Comparison of ENCODE assay signal across 1 cellular context in the genomic region with DNA sequence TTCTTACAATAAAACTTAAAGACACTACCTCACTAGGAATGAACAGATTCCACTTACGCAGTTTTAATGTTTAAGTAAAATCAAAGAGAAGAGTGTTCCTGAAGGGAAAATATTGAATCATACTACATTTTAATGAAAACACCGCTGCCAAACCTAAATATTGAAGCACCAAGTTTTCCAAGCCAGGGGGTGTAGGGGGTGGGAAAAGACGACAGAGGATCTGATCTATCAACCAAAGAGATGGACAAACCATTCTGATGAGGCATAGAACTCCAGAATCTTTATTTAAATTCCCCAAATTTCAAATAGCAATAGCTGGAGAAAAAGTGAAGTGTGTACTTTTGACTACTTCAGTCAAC.
A peak's percentile ranks its signal among the peaks of the same experiment; 100 is the strongest.
TF ChIP-seq lines count a peak whose summit lies in the region.

No MANE protein-coding gene starts in this region.

TF ChIP-seq in K562, 482 proteins besides CTCF, POLR2A, EP300 and RAD21:
- TF ChIP-seq AFF4 (CRISPR knock-in tag; IDR thresholded peaks at IDR 0.05) (peak; percentile 25; the same call in 1 of the 2 replicates), ZNF696 (CRISPR knock-in tag; conservative IDR thresholded peaks at IDR 0.05) (0 out of 2 replicates have a peak, but pooled peaks have one; percentile 41), NR3C1 (CRISPR knock-in tag; IDR thresholded peaks at IDR 0.05) (0 out of 2 replicates have a peak, but pooled peaks have one; percentile 13), CSDE1 (IDR thresholded peaks at IDR 0.05) (0 out of 4 replicates have a peak, but pooled peaks of 1 of the 2 experiments have one; percentile 25), CHD7 (IDR thresholded peaks at IDR 0.05; ENCODE audit: low read depth, low read length) (no peak)
